2 cellular contexts compared by ENCODE assay signal in genomic region chr3:8724108-8724752, GRCh38.
TF ChIP-seq lines count a peak whose summit lies in the region.

No MANE protein-coding gene starts in this region.

TF ChIP-seq in A549, 52 proteins besides CTCF, POLR2A, EP300 and RAD21:
- TF ChIP-seq RNF2 (IDR thresholded peaks at IDR 0.05; ENCODE audit: borderline replicate concordance, low read depth) (no peak), MAFK (IDR thresholded peaks at IDR 0.05; ENCODE audit: partially characterized antibody) (peak; percentile 73), CHD4 (IDR thresholded peaks at IDR 0.05; ENCODE audit: borderline replicate concordance) (no peak), FOXS1 (CRISPR knock-in tag; IDR thresholded peaks at IDR 0.05) (no peak), MAX (IDR thresholded peaks at IDR 0.05) (no peak), EHMT2 (IDR thresholded peaks at IDR 0.05; ENCODE audit: low read depth) (no peak), EHF (CRISPR knock-in tag; IDR thresholded peaks at IDR 0.05) (no peak), HES2 (IDR thresholded peaks at IDR 0.05) (no peak)

TF ChIP-seq in K562, 482 proteins besides CTCF, POLR2A, EP300 and RAD21:
- peak; percentile 73 for TF ChIP-seq ZNF316 (IDR thresholded peaks at IDR 0.05)
- TF ChIP-seq E4F1 (CRISPR knock-in tag; IDR thresholded peaks at IDR 0.05; ENCODE audit: borderline replicate concordance): no peak
- peak; percentile 65 for TF ChIP-seq MAFG (tag; conservative IDR thresholded peaks at IDR 0.05)
- peak; percentile 73 for TF ChIP-seq C11orf30 (IDR thresholded peaks at IDR 0.05; ENCODE audit: low read depth)
